ENCODE assay signal across 14 cellular contexts in genomic region chr3:99965077-99965476, GRCh38.
DNase-seq lines count a peak whose midpoint lies in the region; ATAC-seq and TF ChIP-seq lines count a peak whose summit lies in the region.
"Had no signal": no experiment of that assay in that cellular context is flagged by ENCODE, and none has a peak within 500 bp of the region (broad histone marks: within the 10 kb centered on the region; RNA-seq: fewer than 3 reads in every experiment).

No MANE protein-coding gene starts in this region.

- DNase-seq in GM04504 (ENCODE audit: low read depth) (peak; percentile 15), foreskin keratinocyte (peak; percentile 31 to 40), renal cortical epithelial cell (ENCODE audit: low read depth) (peak; percentile 92), prostate gland (ENCODE audit: low spot score) (no peak), HuH-7.5 (ENCODE audit: low spot score) (no peak), left lobe of liver (ENCODE audit: low spot score) (no peak)
- no peak for DNase-seq in stimulated activated CD4-positive, alpha-beta T cell treated with anti-CD3 and anti-CD28 coated beads, Interleukin-2, amount 100 ng/mL, for 48 hours
- DNase-seq: activated CD8-positive, alpha-beta memory T cell treated with anti-CD3 and anti-CD28 coated beads, Interleukin-2, amount 50 U/mL, for 4 hours; DND-41; natural killer cell; SJCRH30; stimulated activated CD4-positive, alpha-beta T cell treated with anti-CD3 and anti-CD28 coated beads, Interleukin-15, amount 100 ng/mL, for 24 hours; stimulated activated CD8-positive, alpha-beta memory T cell treated with anti-CD3 and anti-CD28 coated beads, Interleukin-4, amount 100 ng/mL, for 48 hours had no signal

- H3K36me3 Mint-ChIP-seq in activated T-helper 17 cell treated with anti-CD3 and anti-CD28 coated beads, Interleukin-2, amount 50 U/mL, for 72 hours (ENCODE audit: low read depth): peaks cover 5% of the 10 kb centered on the region
- H3K36me3 Mint-ChIP-seq: natural killer cell had no signal

- H3K4me1 ChIP-seq in foreskin keratinocyte: peaks cover 34% of the 10 kb centered on the region
- no peaks in the 10 kb centered on the region for H3K4me1 ChIP-seq in prostate gland (replicated peaks)
- H3K4me1 ChIP-seq: SJCRH30 had no signal

- intact Hi-C loops in prostate gland (cut with DNase I): loop anchor here (5.0 kb wide), 2 partner anchors 38 to 77 kb away; no protein-coding TSS in a partner anchor

- WGBS in prostate gland: 39% methylated on average over 1 of the region's 1 CpG

- no peaks in the 10 kb centered on the region for H3K27me3 ChIP-seq in foreskin keratinocyte
- no peaks in the 10 kb centered on the region for H3K27me3 ChIP-seq in prostate gland (replicated peaks; ENCODE audit: insufficient read depth)
- H3K27me3 ChIP-seq: SJCRH30 had no signal

- no peak overlapping the region for H3K4me3 Mint-ChIP-seq in activated T-helper 17 cell treated with anti-CD3 and anti-CD28 coated beads, Interleukin-2, amount 50 U/mL, for 72 hours
- H3K4me3 Mint-ChIP-seq: natural killer cell had no signal

- no peak for TF ChIP-seq POLR2A in prostate gland (IDR thresholded peaks at IDR 0.05)

- no peaks in the 10 kb centered on the region for H3K36me3 ChIP-seq in prostate gland
- H3K36me3 ChIP-seq: SJCRH30 had no signal

- H3K27ac Mint-ChIP-seq in activated T-helper 17 cell treated with anti-CD3 and anti-CD28 coated beads, Interleukin-2, amount 50 U/mL, for 72 hours: no peak overlapping the region
- H3K27ac Mint-ChIP-seq: natural killer cell had no signal

- no peaks in the 10 kb centered on the region for H3K27me3 Mint-ChIP-seq in activated T-helper 17 cell treated with anti-CD3 and anti-CD28 coated beads, Interleukin-2, amount 50 U/mL, for 72 hours

- H3K9me3 ChIP-seq in prostate gland: no peaks in the 10 kb centered on the region
- H3K9me3 ChIP-seq: SJCRH30 had no signal

- TF ChIP-seq CTCF in foreskin keratinocyte (conservative IDR thresholded peaks at IDR 0.05): no peak
- no peak for TF ChIP-seq CTCF in prostate gland (IDR thresholded peaks at IDR 0.05)

- H3K27ac ChIP-seq in foreskin keratinocyte: no peak overlapping the region
- H3K27ac ChIP-seq in prostate gland: no peak overlapping the region
- H3K27ac ChIP-seq: SJCRH30 had no signal

- H3K4me3 ChIP-seq in prostate gland: no peak overlapping the region
- H3K4me3 ChIP-seq: SJCRH30 had no signal

- H3K4me1 Mint-ChIP-seq in activated T-helper 17 cell treated with anti-CD3 and anti-CD28 coated beads, Interleukin-2, amount 50 U/mL, for 72 hours: peaks cover 9% of the 10 kb centered on the region

- H3K9me3 Mint-ChIP-seq in activated T-helper 17 cell treated with anti-CD3 and anti-CD28 coated beads, Interleukin-2, amount 50 U/mL, for 72 hours: no peaks in the 10 kb centered on the region
- H3K9me3 Mint-ChIP-seq: natural killer cell had no signal

- peak; percentile 37 for ATAC-seq in activated T-helper 17 cell treated with anti-CD3 and anti-CD28 coated beads, Interleukin-2, amount 50 U/mL, for 72 hours (replicated peaks)
- no peak for ATAC-seq in foreskin keratinocyte
- no peak for ATAC-seq in left lobe of liver
- ATAC-seq: natural killer cell had no signal

Comparison
In these comparisons a context has a peak if more than half of its experiments do, and no peak if none do; other contexts are left out.
1. DNase-seq: peak in GM04504 (single experiment), foreskin keratinocyte (2 of 2) and renal cortical epithelial cell (single experiment); none in prostate gland (single experiment), stimulated activated CD4-positive, alpha-beta T cell treated with anti-CD3 and anti-CD28 coated beads, Interleukin-2, amount 100 ng/mL, for 48 hours (0 of 2), HuH-7.5 (single experiment) and left lobe of liver (single experiment).